Comparison of ENCODE assay signal across 17 cellular contexts in genomic region chr22:37138879-37139561, GRCh38. TPM values are rescaled to one million over a fixed set of nuclear protein-coding genes. Genes with fewer than 3 reads are reported as not detected.
DNase-seq lines count a peak whose midpoint lies in the region; ATAC-seq, FAIRE-seq and TF ChIP-seq lines count a peak whose summit lies in the region.
"Had no signal": no experiment of that assay in that cellular context is flagged by ENCODE, and none has a peak within 500 bp of the region (broad histone marks: within the 10 kb centered on the region; RNA-seq: fewer than 3 reads in every experiment).

No MANE protein-coding gene starts in this region.

- no peaks in the 10 kb centered on the region; a peak in 1 of 7 replicates for H3K4me1 ChIP-seq in H1 (replicated peaks in 1 of 4; ENCODE audit: control insufficient read depth in 3 of 4, insufficient read depth in 4 of 4, low read length in 3 of 4)

- no peak overlapping the region for H4K5ac ChIP-seq in H1 (ENCODE audit: insufficient read length, low read depth, low read length)

- no peak overlapping the region for H3K23ac ChIP-seq in H1 (ENCODE audit: insufficient read length)

- H3K27me3 ChIP-seq in H1 (replicated peaks in 1 of 4; ENCODE audit: control insufficient read depth in 3 of 4, extremely low read depth in 1 of 4, insufficient read depth in 3 of 4, low read length in 3 of 4) (no peaks in the 10 kb centered on the region; a peak in 1 of 7 replicates), H7 (ENCODE audit: control insufficient read depth, insufficient read depth, low read length) (no peaks in the 10 kb centered on the region)

- no peak for TF ChIP-seq CTCF in H1 (IDR thresholded peaks at IDR 0.05; ENCODE audit: control extremely low read depth in 1 of 3, insufficient read depth in 1 of 3, low read depth in 1 of 3, low read length in 3 of 3)

- no peak overlapping the region for H3K4me3 Mint-ChIP-seq in activated naive CD4-positive, alpha-beta T cell treated with anti-CD3 and anti-CD28 coated beads, Interleukin-2, amount 10 ng/mL, durations not matched to agents 7 days and 5 days
- H3K4me3 Mint-ChIP-seq in T-cell = no peak overlapping the region
- H3K4me3 Mint-ChIP-seq in stimulated activated memory B cell treated with anti-CD40 and anti-IgM and Interleukin-4, amounts not matched to agents 10 μg/mL and 1 μg/mL and 100 μg/mL, for 72 hours = no peak overlapping the region

- H3K56ac ChIP-seq in H1 (replicated peaks; ENCODE audit: insufficient read length, low read depth, low read length) = no peak overlapping the region

- H3K27ac ChIP-seq in H1 (ENCODE audit: low read depth, low read length) = no peak overlapping the region

- no peaks in the 10 kb centered on the region for H3K79me1 ChIP-seq in H1 (ENCODE audit: low read depth, low read length)

- H3K4me1 Mint-ChIP-seq in activated naive CD4-positive, alpha-beta T cell treated with anti-CD3 and anti-CD28 coated beads, Interleukin-2, amount 10 ng/mL, durations not matched to agents 7 days and 5 days = peaks cover 18% of the 10 kb centered on the region
- H3K4me1 Mint-ChIP-seq in T-cell = peaks cover 6 to 39% (median 20%) of the 10 kb centered on the region in 3 donors
- H3K4me1 Mint-ChIP-seq in stimulated activated memory B cell treated with anti-CD40 and anti-IgM and Interleukin-4, amounts not matched to agents 10 μg/mL and 1 μg/mL and 100 μg/mL, for 72 hours = peaks cover 9% of the 10 kb centered on the region

- H3K4ac ChIP-seq in H1 (replicated peaks; ENCODE audit: insufficient read length, low read depth, low read length) = no peak overlapping the region

- H2BK20ac ChIP-seq in H1 (ENCODE audit: low read length) = no peak overlapping the region

- peaks cover 69% of the 10 kb centered on the region for H3K36me3 Mint-ChIP-seq in activated naive CD4-positive, alpha-beta T cell treated with anti-CD3 and anti-CD28 coated beads, Interleukin-2, amount 10 ng/mL, durations not matched to agents 7 days and 5 days
- peaks cover 51% of the 10 kb centered on the region for H3K36me3 Mint-ChIP-seq in T-cell
- peaks cover 13% of the 10 kb centered on the region for H3K36me3 Mint-ChIP-seq in stimulated activated memory B cell treated with anti-CD40 and anti-IgM and Interleukin-4, amounts not matched to agents 10 μg/mL and 1 μg/mL and 100 μg/mL, for 72 hours
- H3K36me3 Mint-ChIP-seq: IgD-negative memory B cell had no signal

- 0 out of 2 replicates have a peak overlapping the region, but pooled peaks have one; percentile 27 for H2BK12ac ChIP-seq in H1 (ENCODE audit: low read depth, low read length)

- H3K9me3 ChIP-seq in H1 (ENCODE audit: insufficient read depth in 2 of 2, low read depth in 1 of 2, low read length in 1 of 2) = no peaks in the 10 kb centered on the region

- no peak overlapping the region for H4K91ac ChIP-seq in H1 (replicated peaks; ENCODE audit: insufficient read length, low read length)

- FAIRE-seq in H1 (lab: Jason Lieb, UNC) = no peak
- FAIRE-seq: D721Med, frontal cortex had no signal

- no peak overlapping the region for H2AK5ac ChIP-seq in H1 (ENCODE audit: low read depth, low read length)

- H3K4me3 ChIP-seq in H1 (ENCODE audit: extremely low read depth in 1 of 4, insufficient read depth in 2 of 4, low read depth in 3 of 4, low read length in 4 of 4) (no peak overlapping the region), H7 (ENCODE audit: insufficient read depth, low read depth, low read length) (no peak overlapping the region)

- 83% methylated on average over 15 of the region's 16 CpGs; no CpG with 5 or more reads in 1 of the 2 experiments for WGBS in H1 (ENCODE audit: extremely low coverage in 1 of 2, insufficient coverage in 1 of 2, insufficient read length in 1 of 2, insufficient replicate concordance in 2 of 2, low coverage in 1 of 2, low lambda C conversion rate in 2 of 2, missing lambda C conversion rate in 1 of 2), 2 experiments

- no peaks in the 10 kb centered on the region for H3K27me3 Mint-ChIP-seq in activated naive CD4-positive, alpha-beta T cell treated with anti-CD3 and anti-CD28 coated beads, Interleukin-2, amount 10 ng/mL, durations not matched to agents 7 days and 5 days
- H3K27me3 Mint-ChIP-seq in T-cell = no peaks in the 10 kb centered on the region
- H3K27me3 Mint-ChIP-seq in stimulated activated memory B cell treated with anti-CD40 and anti-IgM and Interleukin-4, amounts not matched to agents 10 μg/mL and 1 μg/mL and 100 μg/mL, for 72 hours = no peaks in the 10 kb centered on the region
- H3K27me3 Mint-ChIP-seq: IgD-negative memory B cell had no signal

- no peak overlapping the region for H2BK120ac ChIP-seq in H1 (replicated peaks; ENCODE audit: low read depth, low read length)

- H3K36me3 ChIP-seq in H1 (ENCODE audit: control insufficient read depth in 2 of 4, insufficient read depth in 4 of 4, low read length in 3 of 4) (no peaks in the 10 kb centered on the region), H7 (replicated peaks; ENCODE audit: control insufficient read depth, insufficient read depth, low read length) (no peaks in the 10 kb centered on the region)

- no peak overlapping the region for H2BK5ac ChIP-seq in H1 (ENCODE audit: low read depth, low read length)

- H2BK15ac ChIP-seq in H1 (ENCODE audit: low read length) = 0 out of 2 replicates have a peak overlapping the region, but pooled peaks have one; percentile 10

- H4K8ac ChIP-seq in H1 (ENCODE audit: extremely low read depth, insufficient read depth, low read length) = no peak overlapping the region

- TF ChIP-seq RAD21 in H1 (IDR thresholded peaks at IDR 0.05 in 1 of 2, conservative IDR thresholded peaks at IDR 0.05 in 1 of 2; ENCODE audit: low read depth in 2 of 2, low read length in 2 of 2) = no peak

- no peak overlapping the region for H3K9ac ChIP-seq in H1 (replicated peaks in 1 of 4; ENCODE audit: extremely low read depth in 1 of 4, low read depth in 3 of 4, low read length in 3 of 4)

- DNase-seq in activated naive CD4-positive, alpha-beta T cell treated with anti-CD3 and anti-CD28 coated beads, Interleukin-2, amount 10 ng/mL, durations not matched to agents 7 days and 5 days = no peak
- no peak for DNase-seq in activated naive CD4-positive, alpha-beta T cell treated with Interleukin-2 at 50 U/mL for 16 hours
- DNase-seq in T-cell (no peak), H1 (ENCODE audit: low read depth in 1 of 2, low spot score in 2 of 2) (no peak), H7 (no peak)
- DNase-seq: GOT3, mammary epithelial cell, NCI-H526, RPMI8226, substantia nigra had no signal

- peak overlapping the region; percentile 74 for H3K27ac Mint-ChIP-seq in activated naive CD4-positive, alpha-beta T cell treated with anti-CD3 and anti-CD28 coated beads, Interleukin-2, amount 10 ng/mL, durations not matched to agents 7 days and 5 days
- H3K27ac Mint-ChIP-seq in T-cell = peak overlapping the region; percentile 72 to 87
- peak overlapping the region; percentile 76 for H3K27ac Mint-ChIP-seq in stimulated activated memory B cell treated with anti-CD40 and anti-IgM and Interleukin-4, amounts not matched to agents 10 μg/mL and 1 μg/mL and 100 μg/mL, for 72 hours

- no peak overlapping the region for H3K14ac ChIP-seq in H1 (ENCODE audit: insufficient read length)

- ATAC-seq in T-cell (replicated peaks in 1 of 4) (no peak), GM21723 (IDR thresholded peaks at IDR 0.05; ENCODE audit: unreplicated experiment) (no peak), HG03565 (IDR thresholded peaks at IDR 0.05; ENCODE audit: unreplicated experiment) (no peak)
- ATAC-seq in stimulated activated memory B cell treated with anti-CD40 and anti-IgM and Interleukin-4, amounts not matched to agents 10 μg/mL and 1 μg/mL and 100 μg/mL, for 72 hours = no peak

- H3K9me3 Mint-ChIP-seq in activated naive CD4-positive, alpha-beta T cell treated with anti-CD3 and anti-CD28 coated beads, Interleukin-2, amount 10 ng/mL, durations not matched to agents 7 days and 5 days = no peaks in the 10 kb centered on the region
- no peaks in the 10 kb centered on the region for H3K9me3 Mint-ChIP-seq in T-cell
- no peaks in the 10 kb centered on the region for H3K9me3 Mint-ChIP-seq in stimulated activated memory B cell treated with anti-CD40 and anti-IgM and Interleukin-4, amounts not matched to agents 10 μg/mL and 1 μg/mL and 100 μg/mL, for 72 hours
- H3K9me3 Mint-ChIP-seq: IgD-negative memory B cell had no signal

- H3K79me2 ChIP-seq in H1 (ENCODE audit: control insufficient read depth in 1 of 2, insufficient read depth in 2 of 2, low read length in 2 of 2) = no peaks in the 10 kb centered on the region

- no peak for TF ChIP-seq POLR2A in H1 (IDR thresholded peaks at IDR 0.05; ENCODE audit: control extremely low read depth in 1 of 2, low read depth in 2 of 2, low read length in 2 of 2)

- no peak overlapping the region for H3K4me2 ChIP-seq in H1 (ENCODE audit: insufficient read depth in 1 of 2, low read depth in 2 of 2, low read length in 2 of 2)

- CTCF ChIA-PET in activated naive CD4-positive, alpha-beta T cell treated with anti-CD3 and anti-CD28 coated beads, Interleukin-2, amount 10 ng/mL, durations not matched to agents 7 days and 5 days (lab: Charles Lee) = interaction anchor here (1.0 to 2.0 kb wide), 2 partner anchors 12 to 16 kb away, joined by 3 to 5 read pairs; no protein-coding TSS in a partner anchor
- CTCF ChIA-PET in T-cell (lab: Charles Lee) = no interaction called here
- CTCF ChIA-PET in H1 (lab: Charles Lee; ENCODE audit: partially characterized antibody) = interaction anchor here (0.9 to 4.1 kb wide), 8 partner anchors 11 to 57 kb away, joined by 3 to 20 read pairs (median 4); no protein-coding TSS in a partner anchor

- POLR2A ChIA-PET in T-cell (lab: Charles Lee) = no interaction called here
- POLR2A ChIA-PET in H1 (lab: Charles Lee; ENCODE audit: partially characterized antibody) = no interaction called here

- peaks cover 0 to 2% of the 10 kb centered on the region in 2 experiments for H4K20me1 ChIP-seq in H1 (replicated peaks in 1 of 2; ENCODE audit: control insufficient read depth in 1 of 2, insufficient read depth in 2 of 2, low read length in 2 of 2)

- TF ChIP-seq EP300 in H1 (IDR thresholded peaks at IDR 0.05; ENCODE audit: borderline replicate concordance in 1 of 2, low read depth in 2 of 2, low read length in 2 of 2) = no peak

- H2AFZ ChIP-seq in H1 (ENCODE audit: low read length) = no peak overlapping the region

- H3K23me2 ChIP-seq in H1 (ENCODE audit: low read depth, low read length) = no peaks in the 10 kb centered on the region

- H3K18ac ChIP-seq in H1 (ENCODE audit: extremely low read depth, low read length) = no peak overlapping the region

RNA-seq across cellular contexts. Expression of gene IL2RB, which starts 10.7 kb away (rescaled TPM):
- total RNA-seq in T-cell = 100 to 1,000 TPM in 2 of 5 donors, 10 to 100 TPM in 3; 53.6 to 118 (median 98.1) TPM
- 0.67 and 1.3 TPM in 2 replicates for total RNA-seq in H1 (2021; fragmentation: NEBNext Ultra II Directional; extraction: Animal tissue kit (Norgen Biotek cat#: 25700))
- 0.67 and 1.1 TPM in 2 replicates for polyA plus RNA-seq in H1 (2011; rRNA removed)
- 0.48 TPM for polyA plus RNA-seq in H1 (2011; cell fraction: cytosol; rRNA removed)
- 0.96 TPM for polyA plus RNA-seq in H1 (2011; cell fraction: nucleus; rRNA removed)
- polyA plus RNA-seq in H1 (2012, experiment 1 of 2) = 0.55 to 0.76 TPM (median 0.72 TPM) in 4 replicates
- polyA plus RNA-seq in H1 (2012, experiment 2 of 2) = 0.80 TPM
- polyA plus RNA-seq in H1 (2013, experiment 1 of 2) = 1.6 TPM
- polyA plus RNA-seq in H1 (2013, experiment 2 of 2) = 1.6 TPM
- polyA minus RNA-seq in H1 (2011; rRNA and poly(A)+ RNA removed) = 0.85 and 1.0 TPM in 2 replicates
- 1.0 TPM for polyA minus RNA-seq in H1 (2011; cell fraction: cytosol; rRNA and poly(A)+ RNA removed)
- 0.60 TPM for polyA minus RNA-seq in H1 (2011; cell fraction: nucleus; rRNA and poly(A)+ RNA removed)
- total RNA-seq in H7 (2014; rRNA removed; shearing (Covaris generic)) = 0.21 and 0.41 TPM in 2 replicates
- total RNA-seq: frontal cortex, osteocyte had no signal

RNA-seq across cellular contexts. Expression of gene TMPRSS6, which starts 29.5 kb away (rescaled TPM):
- total RNA-seq in T-cell = 1 to 10 TPM in 3 of 5 donors, under 1 TPM in 2; 0.40 to 1.3 (median 1.1) TPM
- not detected in 2 replicates for total RNA-seq in H1 (2021; fragmentation: NEBNext Ultra II Directional; extraction: Animal tissue kit (Norgen Biotek cat#: 25700))
- 0.02 and 0.05 TPM in 2 replicates for polyA plus RNA-seq in H1 (2011; rRNA removed)
- polyA plus RNA-seq in H1 (2011; cell fraction: cytosol; rRNA removed) = 0.06 TPM
- polyA plus RNA-seq in H1 (2011; cell fraction: nucleus; rRNA removed) = 0.19 TPM
- 0.13 to 0.27 TPM (median 0.19 TPM) in 4 replicates for polyA plus RNA-seq in H1 (2012, experiment 1 of 2)
- polyA plus RNA-seq in H1 (2012, experiment 2 of 2) = 0.09 TPM
- 0.02 TPM for polyA plus RNA-seq in H1 (2013, experiment 1 of 2)
- 0.02 TPM for polyA plus RNA-seq in H1 (2013, experiment 2 of 2)
- polyA minus RNA-seq in H1 (2011; rRNA and poly(A)+ RNA removed) = not detected in 2 replicates
- polyA minus RNA-seq in H1 (2011; cell fraction: cytosol; rRNA and poly(A)+ RNA removed) = not detected
- not detected for polyA minus RNA-seq in H1 (2011; cell fraction: nucleus; rRNA and poly(A)+ RNA removed)
- total RNA-seq in H7 (2014; rRNA removed; shearing (Covaris generic)) = not detected in 2 replicates
- total RNA-seq: frontal cortex, mammary epithelial cell, osteocyte had no signal
- polyA plus RNA-seq: IgD-negative memory B cell, mammary epithelial cell had no signal

RNA-seq across cellular contexts. Expression of gene C1QTNF6, which starts 49.0 kb away (rescaled TPM):
- 10 to 100 TPM in 4 of 5 donors, 1 to 10 TPM in 1; 9.0 to 26.4 (median 22.0) TPM for total RNA-seq in T-cell
- 3.1 and 4.6 TPM in 2 replicates for total RNA-seq in H1 (2021; fragmentation: NEBNext Ultra II Directional; extraction: Animal tissue kit (Norgen Biotek cat#: 25700))
- polyA plus RNA-seq in H1 (2011; rRNA removed) = 5.9 and 6.5 TPM in 2 replicates
- 5.7 TPM for polyA plus RNA-seq in H1 (2011; cell fraction: cytosol; rRNA removed)
- 17.9 TPM for polyA plus RNA-seq in H1 (2011; cell fraction: nucleus; rRNA removed)
- 4.9 to 6.3 TPM (median 5.5 TPM) in 4 replicates for polyA plus RNA-seq in H1 (2012, experiment 1 of 2)
- 2.6 TPM for polyA plus RNA-seq in H1 (2012, experiment 2 of 2)
- 5.6 TPM for polyA plus RNA-seq in H1 (2013, experiment 1 of 2)
- 6.5 TPM for polyA plus RNA-seq in H1 (2013, experiment 2 of 2)
- polyA minus RNA-seq in H1 (2011; rRNA and poly(A)+ RNA removed) = 5.3 and 5.7 TPM in 2 replicates
- 2.9 TPM for polyA minus RNA-seq in H1 (2011; cell fraction: cytosol; rRNA and poly(A)+ RNA removed)
- 11.6 TPM for polyA minus RNA-seq in H1 (2011; cell fraction: nucleus; rRNA and poly(A)+ RNA removed)
- total RNA-seq in H7 (2014; rRNA removed; shearing (Covaris generic)) = 4.9 and 5.4 TPM in 2 replicates

Comparison
In these comparisons a context has a peak if more than half of its experiments do, and no peak if none do; other contexts are left out.
1. RNA of gene IL2RB, which starts 10.7 kb away (total RNA-seq): 53.6 to 118 TPM in T-cell; 0.67 to 1.3 TPM in H1 and 0.21 to 0.41 TPM in H7; every median in the first group is over 10 times any median in the second.
2. CTCF ChIA-PET loops: an anchor here in activated naive CD4-positive, alpha-beta T cell treated with anti-CD3 and anti-CD28 coated beads, Interleukin-2, amount 10 ng/mL, durations not matched to agents 7 days and 5 days (1.0 to 2.0 kb wide) and H1 (0.9 to 4.1 kb wide); none called in T-cell.
3. Peak in every context shown above with its lines, with median percentiles within 50 percentile points of each other: H3K27ac Mint-ChIP-seq.